ENCODE assay signal across 1 cellular context in the genomic region with DNA sequence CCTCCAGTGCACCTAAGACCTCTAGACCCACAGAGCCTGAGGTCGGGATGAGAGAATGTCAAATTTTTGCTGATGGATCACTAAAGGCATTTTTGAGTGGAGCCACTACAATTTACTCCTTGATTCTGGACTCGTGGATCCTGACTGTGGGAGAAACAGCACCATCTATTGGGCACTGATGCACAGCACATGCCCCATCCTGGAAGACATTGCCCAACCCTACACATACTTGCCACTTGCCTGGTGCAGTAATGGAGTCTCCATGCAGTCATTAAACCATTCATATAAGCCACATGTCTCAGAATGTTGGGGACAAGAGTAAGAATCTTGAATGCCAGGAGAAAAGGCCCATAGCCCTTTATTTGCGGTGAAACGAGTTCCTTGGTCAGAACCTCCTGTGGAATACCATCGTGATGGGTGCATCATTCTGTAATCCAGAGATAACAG.
A peak's percentile ranks its signal among the peaks of the same experiment; 100 is the strongest.
TF ChIP-seq lines count a peak whose summit lies in the region.

No MANE protein-coding gene starts in this region.

TF ChIP-seq in HepG2, 621 proteins besides CTCF, POLR2A, EP300 and RAD21 (continued from another document):
- TF ChIP-seq, protein P1, sequence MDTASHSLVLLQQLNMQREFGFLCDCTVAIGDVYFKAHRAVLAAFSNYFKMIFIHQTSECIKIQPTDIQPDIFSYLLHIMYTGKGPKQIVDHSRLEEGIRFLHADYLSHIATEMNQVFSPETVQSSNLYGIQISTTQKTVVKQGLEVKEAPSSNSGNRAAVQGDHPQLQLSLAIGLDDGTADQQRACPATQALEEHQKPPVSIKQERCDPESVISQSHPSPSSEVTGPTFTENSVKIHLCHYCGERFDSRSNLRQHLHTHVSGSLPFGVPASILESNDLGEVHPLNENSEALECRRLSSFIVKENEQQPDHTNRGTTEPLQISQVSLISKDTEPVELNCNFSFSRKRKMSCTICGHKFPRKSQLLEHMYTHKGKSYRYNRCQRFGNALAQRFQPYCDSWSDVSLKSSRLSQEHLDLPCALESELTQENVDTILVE (CRISPR knock-in tag; IDR thresholded peaks at IDR 0.05), result no peak
- TF ChIP-seq ZNF138 (CRISPR knock-in tag; IDR thresholded peaks at IDR 0.05; ENCODE audit: low read depth), result no peak
- TF ChIP-seq CEBPG (CRISPR knock-in tag; IDR thresholded peaks at IDR 0.05), result peak; percentile 74
- TF ChIP-seq STAT5B (CRISPR knock-in tag; IDR thresholded peaks at IDR 0.05), result no peak
- TF ChIP-seq, protein P2, sequence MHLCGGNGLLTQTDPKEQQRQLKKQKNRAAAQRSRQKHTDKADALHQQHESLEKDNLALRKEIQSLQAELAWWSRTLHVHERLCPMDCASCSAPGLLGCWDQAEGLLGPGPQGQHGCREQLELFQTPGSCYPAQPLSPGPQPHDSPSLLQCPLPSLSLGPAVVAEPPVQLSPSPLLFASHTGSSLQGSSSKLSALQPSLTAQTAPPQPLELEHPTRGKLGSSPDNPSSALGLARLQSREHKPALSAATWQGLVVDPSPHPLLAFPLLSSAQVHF (CRISPR knock-in tag; IDR thresholded peaks at IDR 0.05), result no peak
